27 cellular contexts compared by ENCODE assay signal in genomic region chr10:101578192-101578591, GRCh38. TPM values are rescaled to one million over a fixed set of nuclear protein-coding genes. Genes with fewer than 3 reads are reported as not detected.
A peak's percentile ranks its signal among the peaks of the same experiment; 100 is the strongest.
DNase-seq lines count a peak whose midpoint lies in the region; ATAC-seq and TF ChIP-seq lines count a peak whose summit lies in the region.
"Had no signal": no experiment of that assay in that cellular context is flagged by ENCODE, and none has a peak within 500 bp of the region (broad histone marks: within the 10 kb centered on the region; RNA-seq: fewer than 3 reads in every experiment).

No MANE protein-coding gene starts in this region.

- H3K9me3 Mint-ChIP-seq in activated CD8-positive, alpha-beta T cell treated with anti-CD3 and anti-CD28 coated beads for 36 hours: no peaks in the 10 kb centered on the region
- H3K9me3 Mint-ChIP-seq in activated CD8-positive, alpha-beta T cell treated with anti-CD3 and anti-CD28 coated beads, Interleukin-2, amount 10 ng/mL, durations not matched to agents 7 days and 5 days (ENCODE audit: insufficient read depth): no peaks in the 10 kb centered on the region
- no peaks in the 10 kb centered on the region for H3K9me3 Mint-ChIP-seq in endothelial cell (ENCODE audit: unreplicated experiment)
- H3K9me3 Mint-ChIP-seq: CD8-positive, alpha-beta memory T cell had no signal

- H3K4me3 ChIP-seq in tibial artery (no peak overlapping the region), aorta (ENCODE audit: low read length in 2 of 2) (no peak overlapping the region)
- H3K4me3 ChIP-seq: HAP-1, PC-9 had no signal

- H3K9me3 ChIP-seq in T-helper 17 cell (ENCODE audit: control insufficient read depth, low read length, poor library complexity, severe bottlenecking) (no peaks in the 10 kb centered on the region), tibial artery (peaks cover 0 to 4% (median 4%) of the 10 kb centered on the region in 3 donors), aorta (ENCODE audit: control insufficient read depth, low read length) (no peaks in the 10 kb centered on the region)
- H3K9me3 ChIP-seq: BE2C, HAP-1 had no signal

- no peaks in the 10 kb centered on the region for H3K4me1 Mint-ChIP-seq in activated CD8-positive, alpha-beta T cell treated with anti-CD3 and anti-CD28 coated beads for 36 hours (ENCODE audit: low read depth)
- peaks cover 3% of the 10 kb centered on the region for H3K4me1 Mint-ChIP-seq in activated CD8-positive, alpha-beta T cell treated with anti-CD3 and anti-CD28 coated beads, Interleukin-2, amount 10 ng/mL, durations not matched to agents 7 days and 5 days (ENCODE audit: low read depth)
- H3K4me1 Mint-ChIP-seq in T-helper 17 cell (peaks cover 4% of the 10 kb centered on the region), endothelial cell (ENCODE audit: unreplicated experiment) (no peaks in the 10 kb centered on the region)
- H3K4me1 Mint-ChIP-seq: CD14-positive monocyte; CD8-positive, alpha-beta memory T cell had no signal

- peak overlapping the region; percentile 34 for H3K27ac Mint-ChIP-seq in activated CD8-positive, alpha-beta T cell treated with anti-CD3 and anti-CD28 coated beads for 36 hours
- H3K27ac Mint-ChIP-seq in activated CD8-positive, alpha-beta T cell treated with anti-CD3 and anti-CD28 coated beads, Interleukin-2, amount 10 ng/mL, durations not matched to agents 7 days and 5 days: no peak overlapping the region
- peak overlapping the region; percentile 39 for H3K27ac Mint-ChIP-seq in T-helper 17 cell
- no peak overlapping the region for H3K27ac Mint-ChIP-seq in endothelial cell (ENCODE audit: unreplicated experiment)

- intact Hi-C loops in activated CD8-positive, alpha-beta T cell treated with anti-CD3 and anti-CD28 coated beads for 36 hours (cut with micrococcal nuclease): no loop called here
- intact Hi-C loops in posterior vena cava (cut with DNase I) (no loop called here), tibial artery (cut with DNase I; ENCODE audit: low total_unique reads) (no loop called here), aorta (cut with DNase I) (no loop called here)

- H3K4me3 Mint-ChIP-seq in activated CD8-positive, alpha-beta T cell treated with anti-CD3 and anti-CD28 coated beads for 36 hours: no peak overlapping the region
- H3K4me3 Mint-ChIP-seq in activated CD8-positive, alpha-beta T cell treated with anti-CD3 and anti-CD28 coated beads, Interleukin-2, amount 10 ng/mL, durations not matched to agents 7 days and 5 days: no peak overlapping the region
- H3K4me3 Mint-ChIP-seq in T-helper 17 cell (no peak overlapping the region), endothelial cell (ENCODE audit: unreplicated experiment) (peak overlapping the region; percentile 45)
- H3K4me3 Mint-ChIP-seq: CD14-positive monocyte; CD8-positive, alpha-beta memory T cell had no signal

- CTCF ChIA-PET in activated CD8-positive, alpha-beta T cell treated with anti-CD3 and anti-CD28 coated beads for 36 hours (lab: Charles Lee): interaction anchor here (0.8 to 2.2 kb wide), 4 partner anchors 7 to 364 kb away, joined by 3 to 8 read pairs (median 4); no protein-coding TSS in a partner anchor
- CTCF ChIA-PET in activated CD8-positive, alpha-beta T cell treated with anti-CD3 and anti-CD28 coated beads, Interleukin-2, amount 10 ng/mL, durations not matched to agents 7 days and 5 days (lab: Charles Lee): interaction anchor here (1.0 to 1.4 kb wide), 2 partner anchors 9 to 24 kb away, joined by 3 to 4 read pairs; no protein-coding TSS in a partner anchor

- H3K27ac ChIP-seq in tibial artery (no peak overlapping the region), aorta (ENCODE audit: low read depth in 1 of 2, low read length in 2 of 2) (no peak overlapping the region)
- H3K27ac ChIP-seq: KMS-11, PC-9 had no signal

- H3K27me3 ChIP-seq in tibial artery (no peaks in the 10 kb centered on the region), aorta (ENCODE audit: control insufficient read depth in 1 of 2, insufficient read depth in 2 of 2, low read length in 1 of 2) (no peaks in the 10 kb centered on the region)
- H3K27me3 ChIP-seq: BE2C had no signal

- no peaks in the 10 kb centered on the region for H3K27me3 Mint-ChIP-seq in activated CD8-positive, alpha-beta T cell treated with anti-CD3 and anti-CD28 coated beads for 36 hours
- no peaks in the 10 kb centered on the region for H3K27me3 Mint-ChIP-seq in activated CD8-positive, alpha-beta T cell treated with anti-CD3 and anti-CD28 coated beads, Interleukin-2, amount 10 ng/mL, durations not matched to agents 7 days and 5 days (ENCODE audit: low read depth)
- H3K27me3 Mint-ChIP-seq in T-helper 17 cell (no peaks in the 10 kb centered on the region), endothelial cell (ENCODE audit: unreplicated experiment) (peaks cover 17% of the 10 kb centered on the region)
- H3K27me3 Mint-ChIP-seq: CD8-positive, alpha-beta memory T cell had no signal

- DNase-seq in activated CD8-positive, alpha-beta T cell treated with anti-CD3 and anti-CD28 coated beads for 36 hours: no peak
- no peak for DNase-seq in activated CD8-positive, alpha-beta T cell treated with anti-CD3 and anti-CD28 coated beads, Interleukin-2, amount 10 ng/mL, durations not matched to agents 7 days and 5 days
- DNase-seq in T-helper 17 cell (no peak), endothelial cell (ENCODE audit: low spot score) (no peak), posterior vena cava (ENCODE audit: low spot score) (peak; percentile 56), tibial artery (no peak), aorta (no peak)
- DNase-seq: 8988T; ACHN; BE2C; Calu3; CD8-positive, alpha-beta memory T cell; DND-41; GOT3; IMR-90; MM.1S; NCI-H2029; NCI-H446; NCI-H524 treated with DMSO at 0.1 percent for 48 hours; NCI-H774; NK-92 treated with Interleukin-12 subunit alpha and Interleukin-12 subunit beta, amount 100 ng/mL, for 24 hours; PC-9; Right ventricle myocardium superior had no signal

- H3K36me3 Mint-ChIP-seq in activated CD8-positive, alpha-beta T cell treated with anti-CD3 and anti-CD28 coated beads for 36 hours (ENCODE audit: low read depth): peaks cover 4% of the 10 kb centered on the region
- peaks cover 2% of the 10 kb centered on the region for H3K36me3 Mint-ChIP-seq in activated CD8-positive, alpha-beta T cell treated with anti-CD3 and anti-CD28 coated beads, Interleukin-2, amount 10 ng/mL, durations not matched to agents 7 days and 5 days (ENCODE audit: low read depth)
- H3K36me3 Mint-ChIP-seq in T-helper 17 cell (ENCODE audit: low read depth) (peaks cover 7% of the 10 kb centered on the region), endothelial cell (ENCODE audit: low read depth, unreplicated experiment) (peaks cover 10% of the 10 kb centered on the region)

- H3K36me3 ChIP-seq in tibial artery (peaks cover 25 to 76% (median 66%) of the 10 kb centered on the region in 3 donors), aorta (ENCODE audit: control insufficient read depth in 1 of 2, insufficient read depth in 2 of 2, low read length in 1 of 2) (no peaks in the 10 kb centered on the region)
- H3K36me3 ChIP-seq: BE2C had no signal

- no peaks in the 10 kb centered on the region for H3K4me1 ChIP-seq in tibial artery
- H3K4me1 ChIP-seq in aorta (ENCODE audit: control insufficient read depth in 1 of 2, insufficient read depth in 2 of 2, low read length in 2 of 2): no peaks in the 10 kb centered on the region
- H3K4me1 ChIP-seq: BE2C, HAP-1 had no signal

- POLR2A ChIA-PET in activated CD8-positive, alpha-beta T cell treated with anti-CD3 and anti-CD28 coated beads for 36 hours (lab: Charles Lee): interaction anchor here (0.9 kb wide), 1 partner anchor 11 kb away, joined by 5 read pairs; no protein-coding TSS in a partner anchor
- POLR2A ChIA-PET in activated CD8-positive, alpha-beta T cell treated with anti-CD3 and anti-CD28 coated beads, Interleukin-2, amount 10 ng/mL, durations not matched to agents 7 days and 5 days (lab: Charles Lee): no interaction called here

- WGBS in aorta, 2 donors: 89 to 91% methylated on average over 5 of the region's 5 CpGs

- TF ChIP-seq CTCF in activated CD8-positive, alpha-beta T cell treated with anti-CD3 and anti-CD28 coated beads for 36 hours (IDR thresholded peaks at IDR 0.05): no peak
- TF ChIP-seq CTCF in endothelial cell (IDR thresholded peaks at IDR 0.05; ENCODE audit: unreplicated experiment) (no peak), tibial artery (IDR thresholded peaks at IDR 0.05) (no peak)

- no peak for ATAC-seq in activated CD8-positive, alpha-beta T cell treated with anti-CD3 and anti-CD28 coated beads for 36 hours
- ATAC-seq in activated CD8-positive, alpha-beta T cell treated with anti-CD3 and anti-CD28 coated beads, Interleukin-2, amount 10 ng/mL, durations not matched to agents 7 days and 5 days: no peak
- ATAC-seq in T-helper 17 cell: no peak
- no peak for ATAC-seq in GM19395 (IDR thresholded peaks at IDR 0.05; ENCODE audit: unreplicated experiment)
- ATAC-seq in aorta (ENCODE audit: low FRiP score): no peak

RNA-seq across cellular contexts. Expression of gene POLL, which starts 9.9 kb away (rescaled TPM):
- 10 to 100 TPM; 32.2 to 33.8 TPM for total RNA-seq in activated CD8-positive, alpha-beta T cell treated with anti-CD3 and anti-CD28 coated beads for 36 hours
- total RNA-seq in activated CD8-positive, alpha-beta T cell treated with anti-CD3 and anti-CD28 coated beads, Interleukin-2, amount 10 ng/mL, durations not matched to agents 7 days and 5 days: 10 to 100 TPM; 25.3 to 28.5 TPM
- total RNA-seq in T-helper 17 cell: 10 to 100 TPM; 25.3 to 30.9 TPM
- total RNA-seq in endothelial cell (ENCODE audit: unreplicated experiment): 44.8 TPM
- total RNA-seq in posterior vena cava: 10 to 100 TPM; 13.9 to 19.1 TPM
- total RNA-seq in aorta: 10 to 100 TPM; 16.9 to 31.5 TPM
- 10 to 100 TPM; 13.3 to 53.8 TPM for polyA plus RNA-seq in aorta

RNA-seq across cellular contexts. Expression of gene DPCD, which starts 9.9 kb away (rescaled TPM):
- 10 to 100 TPM; 19.0 TPM for total RNA-seq in activated CD8-positive, alpha-beta T cell treated with anti-CD3 and anti-CD28 coated beads for 36 hours
- 1 to 10 TPM; 5.1 to 6.2 TPM for total RNA-seq in activated CD8-positive, alpha-beta T cell treated with anti-CD3 and anti-CD28 coated beads, Interleukin-2, amount 10 ng/mL, durations not matched to agents 7 days and 5 days
- total RNA-seq in T-helper 17 cell (1 to 10 TPM in 1 of 2 donors, not detected in 1; 1.9 TPM), endothelial cell (ENCODE audit: unreplicated experiment) (16.7 TPM), posterior vena cava (10 to 100 TPM; 11.4 to 12.5 TPM), aorta (1 to 10 TPM; 5.5 to 9.8 TPM)
- 10 to 100 TPM; 11.9 to 27.6 TPM for polyA plus RNA-seq in aorta

Comparison
In these comparisons a context has a peak if more than half of its experiments do, and no peak if none do; other contexts are left out.
1. H3K27ac Mint-ChIP-seq: peak in activated CD8-positive, alpha-beta T cell treated with anti-CD3 and anti-CD28 coated beads for 36 hours (single experiment) and T-helper 17 cell (single experiment); none in activated CD8-positive, alpha-beta T cell treated with anti-CD3 and anti-CD28 coated beads, Interleukin-2, amount 10 ng/mL, durations not matched to agents 7 days and 5 days (single experiment) and endothelial cell (single experiment).